Comparison of ENCODE assay signal across 7 cellular contexts in the genomic region with DNA sequence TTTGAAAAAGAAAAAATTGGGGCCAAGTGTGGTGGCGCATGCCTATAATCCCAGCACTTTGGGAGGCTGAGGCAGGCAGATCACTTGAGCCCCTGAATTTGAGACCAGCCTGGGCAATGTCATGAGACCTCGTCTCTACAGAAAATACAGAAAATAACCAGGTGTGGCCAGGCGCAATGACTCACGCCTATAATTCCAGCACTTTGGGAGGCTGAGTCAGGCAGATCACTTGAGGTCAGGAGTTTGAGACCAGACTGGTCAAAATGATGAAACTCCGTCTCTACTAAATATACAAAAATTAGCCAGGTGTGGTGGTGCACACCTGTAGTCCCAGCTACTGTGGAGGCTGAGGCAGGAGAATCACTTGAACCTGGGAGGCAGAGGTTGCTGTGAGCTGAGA. TPM values are rescaled to one million over a fixed set of nuclear protein-coding genes. Genes with fewer than 3 reads are reported as not detected.
DNase-seq lines count a peak whose midpoint lies in the region; ATAC-seq and TF ChIP-seq lines count a peak whose summit lies in the region.
"Not testable (repeated sequence)": the region's sequence is repeated elsewhere in the genome, so short reads cannot be mapped to it uniquely, and the experiment has no call there.

No MANE protein-coding gene starts in this region.

- intact Hi-C loops in CD4-positive, alpha-beta T cell (cut with DNase I, micrococcal nuclease); activated naive CD4-positive, alpha-beta T cell treated with anti-CD3 and anti-CD28 coated beads for 36 hours (cut with micrococcal nuclease): not testable (repeated sequence)
- intact Hi-C loops in activated CD8-positive, alpha-beta T cell treated with anti-CD3 and anti-CD28 coated beads for 36 hours (cut with micrococcal nuclease), result loop anchor here (10.0 kb wide), 1 partner anchor 612 kb away; no protein-coding TSS in a partner anchor

- H3K4me3 Mint-ChIP-seq in CD4-positive, alpha-beta T cell; activated CD8-positive, alpha-beta T cell treated with anti-CD3 and anti-CD28 coated beads for 36 hours: not testable (repeated sequence)
- H3K4me3 Mint-ChIP-seq in T-cell, result peak overlapping the region in 1 of 3 donors; percentile 17
- H3K4me3 Mint-ChIP-seq in activated naive CD4-positive, alpha-beta T cell treated with anti-CD3 and anti-CD28 coated beads for 36 hours, result peak overlapping the region; percentile 67
- peak overlapping the region; percentile 21 for H3K4me3 Mint-ChIP-seq in central memory CD8-positive, alpha-beta T cell
- H3K4me3 Mint-ChIP-seq in natural killer cell treated with Interleukin-12 subunit alpha and Interleukin-12 subunit beta and Interleukin-15 and Interleukin-18, amount 100 ng/mL, for 72 hours, result peak overlapping the region; percentile 47

- not testable (repeated sequence) for TF ChIP-seq CTCF in CD4-positive, alpha-beta T cell (IDR thresholded peaks at IDR 0.05); activated CD8-positive, alpha-beta T cell treated with anti-CD3 and anti-CD28 coated beads for 36 hours (IDR thresholded peaks at IDR 0.05)

- peak overlapping the region; percentile 81 for H3K27ac Mint-ChIP-seq in CD4-positive, alpha-beta T cell
- peak overlapping the region; percentile 90 to 93 for H3K27ac Mint-ChIP-seq in T-cell
- H3K27ac Mint-ChIP-seq in activated CD8-positive, alpha-beta T cell treated with anti-CD3 and anti-CD28 coated beads for 36 hours, result peak overlapping the region; percentile 81
- peak overlapping the region; percentile 77 for H3K27ac Mint-ChIP-seq in activated naive CD4-positive, alpha-beta T cell treated with anti-CD3 and anti-CD28 coated beads for 36 hours
- H3K27ac Mint-ChIP-seq in central memory CD8-positive, alpha-beta T cell (ENCODE audit: low read depth), result peak overlapping the region; percentile 94
- peak overlapping the region; percentile 79 to 80 for H3K27ac Mint-ChIP-seq in natural killer cell treated with Interleukin-12 subunit alpha and Interleukin-12 subunit beta and Interleukin-15 and Interleukin-18, amount 100 ng/mL, for 72 hours

- not testable (repeated sequence) for H3K9me3 Mint-ChIP-seq in CD4-positive, alpha-beta T cell; T-cell; activated CD8-positive, alpha-beta T cell treated with anti-CD3 and anti-CD28 coated beads for 36 hours; activated naive CD4-positive, alpha-beta T cell treated with anti-CD3 and anti-CD28 coated beads for 36 hours; central memory CD8-positive, alpha-beta T cell; natural killer cell treated with Interleukin-12 subunit alpha and Interleukin-12 subunit beta and Interleukin-15 and Interleukin-18, amount 100 ng/mL, for 72 hours

- DNase-seq in CD4-positive, alpha-beta T cell; T-cell; activated CD8-positive, alpha-beta T cell treated with anti-CD3 and anti-CD28 coated beads for 36 hours; activated naive CD4-positive, alpha-beta T cell treated with anti-CD3 and anti-CD28 coated beads for 36 hours; central memory CD8-positive, alpha-beta T cell (ENCODE audit: low spot score in 2 of 2); natural killer cell treated with Interleukin-12 subunit alpha and Interleukin-12 subunit beta and Interleukin-15 and Interleukin-18, amount 100 ng/mL, for 72 hours (ENCODE audit: low spot score): not testable (repeated sequence)
- peak; percentile 78 for DNase-seq in HT1080 (ENCODE audit: low read depth)

- ATAC-seq in CD4-positive, alpha-beta T cell (ENCODE audit: poor library complexity); T-cell (replicated peaks in 1 of 4); activated CD8-positive, alpha-beta T cell treated with anti-CD3 and anti-CD28 coated beads for 36 hours; central memory CD8-positive, alpha-beta T cell (replicated peaks; ENCODE audit: extremely low read depth, poor library complexity, severe bottlenecking); natural killer cell treated with Interleukin-12 subunit alpha and Interleukin-12 subunit beta and Interleukin-15 and Interleukin-18, amount 100 ng/mL, for 72 hours: not testable (repeated sequence)

- H3K9me3 ChIP-seq in CD4-positive, alpha-beta T cell (ENCODE audit: control insufficient read depth, low read length), result not testable (repeated sequence)

- not testable (repeated sequence) for H3K27ac ChIP-seq in CD4-positive, alpha-beta T cell (ENCODE audit: low read depth, low read length)

- CTCF ChIA-PET in CD4-positive, alpha-beta T cell (lab: Charles Lee); T-cell (lab: Charles Lee); activated CD8-positive, alpha-beta T cell treated with anti-CD3 and anti-CD28 coated beads for 36 hours (lab: Charles Lee): not testable (repeated sequence)
- CTCF ChIA-PET in activated naive CD4-positive, alpha-beta T cell treated with anti-CD3 and anti-CD28 coated beads for 36 hours (lab: Charles Lee), result interaction anchor here (0.9 to 1.2 kb wide), 2 partner anchors 22 to 49 kb away, joined by 3 to 8 read pairs; no protein-coding TSS in a partner anchor

- POLR2A ChIA-PET in CD4-positive, alpha-beta T cell (lab: Charles Lee), result interaction anchor here (1.2 kb wide), 1 partner anchor 25 kb away, joined by 8 read pairs; no protein-coding TSS in a partner anchor
- POLR2A ChIA-PET in T-cell (lab: Charles Lee); activated CD8-positive, alpha-beta T cell treated with anti-CD3 and anti-CD28 coated beads for 36 hours (lab: Charles Lee): not testable (repeated sequence)

- H3K27me3 ChIP-seq in CD4-positive, alpha-beta T cell (ENCODE audit: control insufficient read depth, insufficient read depth, low read length), result not testable (repeated sequence)

- not testable (repeated sequence) for H3K27me3 Mint-ChIP-seq in CD4-positive, alpha-beta T cell; T-cell; activated CD8-positive, alpha-beta T cell treated with anti-CD3 and anti-CD28 coated beads for 36 hours; activated naive CD4-positive, alpha-beta T cell treated with anti-CD3 and anti-CD28 coated beads for 36 hours (ENCODE audit: low read depth); central memory CD8-positive, alpha-beta T cell; natural killer cell treated with Interleukin-12 subunit alpha and Interleukin-12 subunit beta and Interleukin-15 and Interleukin-18, amount 100 ng/mL, for 72 hours

- not testable (repeated sequence) for H3K36me3 Mint-ChIP-seq in CD4-positive, alpha-beta T cell (ENCODE audit: low read depth); T-cell; activated CD8-positive, alpha-beta T cell treated with anti-CD3 and anti-CD28 coated beads for 36 hours (ENCODE audit: low read depth); central memory CD8-positive, alpha-beta T cell (ENCODE audit: insufficient read depth); natural killer cell treated with Interleukin-12 subunit alpha and Interleukin-12 subunit beta and Interleukin-15 and Interleukin-18, amount 100 ng/mL, for 72 hours
- H3K36me3 Mint-ChIP-seq in activated naive CD4-positive, alpha-beta T cell treated with anti-CD3 and anti-CD28 coated beads for 36 hours (ENCODE audit: low read depth), result peaks cover 31% of the 10 kb centered on the region

- peaks cover 47% of the 10 kb centered on the region for H3K4me1 Mint-ChIP-seq in CD4-positive, alpha-beta T cell (ENCODE audit: low read depth)
- H3K4me1 Mint-ChIP-seq in T-cell, result peaks cover 27 to 48% (median 46%) of the 10 kb centered on the region in 3 donors
- H3K4me1 Mint-ChIP-seq in activated CD8-positive, alpha-beta T cell treated with anti-CD3 and anti-CD28 coated beads for 36 hours (ENCODE audit: low read depth), result peaks cover 47% of the 10 kb centered on the region
- H3K4me1 Mint-ChIP-seq in activated naive CD4-positive, alpha-beta T cell treated with anti-CD3 and anti-CD28 coated beads for 36 hours (ENCODE audit: low read depth), result peaks cover 53% of the 10 kb centered on the region
- H3K4me1 Mint-ChIP-seq in central memory CD8-positive, alpha-beta T cell, result peaks cover 41% of the 10 kb centered on the region
- H3K4me1 Mint-ChIP-seq in natural killer cell treated with Interleukin-12 subunit alpha and Interleukin-12 subunit beta and Interleukin-15 and Interleukin-18, amount 100 ng/mL, for 72 hours (ENCODE audit: low read depth in 2 of 2), result peaks cover 24 to 36% of the 10 kb centered on the region in 2 donors

RNA-seq across cellular contexts. Expression of gene GRAMD1B, which starts 26.4 kb away (rescaled TPM):
- 10 to 100 TPM; 16.1 to 21.8 TPM for total RNA-seq in CD4-positive, alpha-beta T cell
- 61.0 and 70.9 TPM in 2 replicates for total RNA-seq in HT1080 (2014; rRNA removed; shearing (Covaris generic))
- polyA plus RNA-seq in HT1080 (2015; cell fraction: cytosol; rRNA removed), result 66.2 and 68.6 TPM in 2 replicates
- 136 and 138 TPM in 2 replicates for polyA plus RNA-seq in HT1080 (2015; cell fraction: nucleus; rRNA removed)
- 10 to 100 TPM in 3 of 5 donors, 1 to 10 TPM in 2; 8.6 to 15.6 (median 10.5) TPM for total RNA-seq in T-cell
- total RNA-seq in activated CD8-positive, alpha-beta T cell treated with anti-CD3 and anti-CD28 coated beads for 36 hours, result 10 to 100 TPM; 15.4 to 16.2 TPM
- total RNA-seq in activated naive CD4-positive, alpha-beta T cell treated with anti-CD3 and anti-CD28 coated beads for 36 hours, result 10 to 100 TPM; 43.7 to 47.2 TPM
- 100 to 1,000 TPM in 1 of 2 donors, 10 to 100 TPM in 1; 20.3 to 104 TPM for total RNA-seq in natural killer cell treated with Interleukin-12 subunit alpha and Interleukin-12 subunit beta and Interleukin-15 and Interleukin-18, amount 100 ng/mL, for 72 hours
